ENCODE assay signal across 1 cellular context in genomic region chr17:50708050-50709000, GRCh38.
TF ChIP-seq lines count a peak whose summit lies in the region.

No MANE protein-coding gene starts in this region.

TF ChIP-seq in K562, 482 proteins besides CTCF, POLR2A, EP300 and RAD21 (continued from another document and continues in another):
- TF ChIP-seq UBTF (IDR thresholded peaks at IDR 0.05; ENCODE audit: borderline replicate concordance in 1 of 2, low read depth in 2 of 2, low read length in 2 of 2) = no peak
- peak; percentile 27; the same call in 1 of the 2 replicates for TF ChIP-seq MAFF (IDR thresholded peaks at IDR 0.05; ENCODE audit: low read length)
- no peak for TF ChIP-seq MCM3 (IDR thresholded peaks at IDR 0.05)
- TF ChIP-seq, protein P1, sequence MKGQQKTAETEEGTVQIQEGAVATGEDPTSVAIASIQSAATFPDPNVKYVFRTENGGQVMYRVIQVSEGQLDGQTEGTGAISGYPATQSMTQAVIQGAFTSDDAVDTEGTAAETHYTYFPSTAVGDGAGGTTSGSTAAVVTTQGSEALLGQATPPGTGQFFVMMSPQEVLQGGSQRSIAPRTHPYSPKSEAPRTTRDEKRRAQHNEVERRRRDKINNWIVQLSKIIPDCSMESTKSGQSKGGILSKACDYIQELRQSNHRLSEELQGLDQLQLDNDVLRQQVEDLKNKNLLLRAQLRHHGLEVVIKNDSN (CRISPR knock-in tag; IDR thresholded peaks at IDR 0.05) = no peak
- no peak for TF ChIP-seq SNAPC5 (CRISPR knock-in tag; IDR thresholded peaks at IDR 0.05)
- peak; percentile 57 for TF ChIP-seq POLR2B (IDR thresholded peaks at IDR 0.05; ENCODE audit: low read depth, partially characterized antibody)
- TF ChIP-seq, protein P2, sequence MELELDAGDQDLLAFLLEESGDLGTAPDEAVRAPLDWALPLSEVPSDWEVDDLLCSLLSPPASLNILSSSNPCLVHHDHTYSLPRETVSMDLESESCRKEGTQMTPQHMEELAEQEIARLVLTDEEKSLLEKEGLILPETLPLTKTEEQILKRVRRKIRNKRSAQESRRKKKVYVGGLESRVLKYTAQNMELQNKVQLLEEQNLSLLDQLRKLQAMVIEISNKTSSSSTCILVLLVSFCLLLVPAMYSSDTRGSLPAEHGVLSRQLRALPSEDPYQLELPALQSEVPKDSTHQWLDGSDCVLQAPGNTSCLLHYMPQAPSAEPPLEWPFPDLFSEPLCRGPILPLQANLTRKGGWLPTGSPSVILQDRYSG (tag; conservative IDR thresholded peaks at IDR 0.05; ENCODE audit: low read depth) = peak; percentile 67; the same call in 1 of the 2 replicates
- peak; percentile 30; the same call in 1 of the 2 replicates for TF ChIP-seq LEF1 (IDR thresholded peaks at IDR 0.05)
- TF ChIP-seq CHAMP1 (IDR thresholded peaks at IDR 0.05) = 0 out of 2 replicates have a peak, but pooled peaks have one; percentile 19
- TF ChIP-seq GATA2 (CRISPR knock-in tag; IDR thresholded peaks at IDR 0.05) = 0 out of 2 replicates have a peak, but pooled peaks have one; percentile 42
- peak; percentile 72; the same call in 1 of the 2 replicates for TF ChIP-seq DPF2 (IDR thresholded peaks at IDR 0.05)
- peak; percentile 78 for TF ChIP-seq ZNF316 (IDR thresholded peaks at IDR 0.05)
- TF ChIP-seq TEAD4 (IDR thresholded peaks at IDR 0.05; ENCODE audit: low read length) = peak; percentile 4; the same call in 1 of the 2 replicates
- TF ChIP-seq TEAD4 (CRISPR knock-in tag; IDR thresholded peaks at IDR 0.05; ENCODE audit: borderline replicate concordance) = no peak
- TF ChIP-seq ZNF175 (CRISPR knock-in tag; IDR thresholded peaks at IDR 0.05; ENCODE audit: low read depth) = peak; percentile 13; the same call in 1 of the 2 replicates
- peak; percentile 18 to 65 for TF ChIP-seq AFF1 (IDR thresholded peaks at IDR 0.05; ENCODE audit: low read depth in 1 of 2, partially characterized antibody in 2 of 2)
- TF ChIP-seq C11orf30 (IDR thresholded peaks at IDR 0.05; ENCODE audit: low read depth) = peak; percentile 75; the same call in 1 of the 2 replicates
- TF ChIP-seq, protein P3, sequence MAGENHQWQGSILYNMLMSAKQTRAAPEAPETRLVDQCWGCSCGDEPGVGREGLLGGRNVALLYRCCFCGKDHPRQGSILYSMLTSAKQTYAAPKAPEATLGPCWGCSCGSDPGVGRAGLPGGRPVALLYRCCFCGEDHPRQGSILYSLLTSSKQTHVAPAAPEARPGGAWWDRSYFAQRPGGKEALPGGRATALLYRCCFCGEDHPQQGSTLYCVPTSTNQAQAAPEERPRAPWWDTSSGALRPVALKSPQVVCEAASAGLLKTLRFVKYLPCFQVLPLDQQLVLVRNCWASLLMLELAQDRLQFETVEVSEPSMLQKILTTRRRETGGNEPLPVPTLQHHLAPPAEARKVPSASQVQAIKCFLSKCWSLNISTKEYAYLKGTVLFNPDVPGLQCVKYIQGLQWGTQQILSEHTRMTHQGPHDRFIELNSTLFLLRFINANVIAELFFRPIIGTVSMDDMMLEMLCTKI (IDR thresholded peaks at IDR 0.05; ENCODE audit: partially characterized antibody) = no peak
- no peak for TF ChIP-seq CBFB (CRISPR knock-in tag; IDR thresholded peaks at IDR 0.05)
- TF ChIP-seq TEAD1 (CRISPR knock-in tag; IDR thresholded peaks at IDR 0.05) = 0 out of 4 replicates have a peak, but pooled peaks of 1 of the 2 experiments have one; percentile 12
- peak; percentile 65 for TF ChIP-seq SMARCA4 (IDR thresholded peaks at IDR 0.05)
- peak; percentile 56 to 98 (median 68); a peak in 4 of 6 replicates for TF ChIP-seq ZBTB11 (CRISPR knock-in tag; IDR thresholded peaks at IDR 0.05)
- peak; percentile 56 for TF ChIP-seq POLR2AphosphoS5 (IDR thresholded peaks at IDR 0.05; ENCODE audit: control insufficient read depth, insufficient read depth, low read depth, low read length)
- TF ChIP-seq TAL1 (IDR thresholded peaks at IDR 0.05) = 0 out of 2 replicates have a peak, but pooled peaks have one; percentile 6
- 0 out of 2 replicates have a peak, but pooled peaks have one; percentile 51 for TF ChIP-seq ZNF668 (CRISPR knock-in tag; IDR thresholded peaks at IDR 0.05)
- TF ChIP-seq ZC3H4 (CRISPR knock-in tag; IDR thresholded peaks at IDR 0.05; ENCODE audit: borderline replicate concordance) = 0 out of 2 replicates have a peak, but pooled peaks have one; percentile 36
- TF ChIP-seq FOSL1 (tag; conservative IDR thresholded peaks at IDR 0.05) = peak; percentile 82
- no peak for TF ChIP-seq ILF3 (IDR thresholded peaks at IDR 0.05; ENCODE audit: borderline replicate concordance)
- TF ChIP-seq ERF (CRISPR knock-in tag; IDR thresholded peaks at IDR 0.05) = 0 out of 2 replicates have a peak, but pooled peaks have one; percentile 11
- peak in 1 of 2 experiments; percentile 64; a peak in 2 of 4 replicates for TF ChIP-seq SRF (CRISPR knock-in tag; IDR thresholded peaks at IDR 0.05)
- TF ChIP-seq ARID1B (IDR thresholded peaks at IDR 0.05) = peak; percentile 44; the same call in 1 of the 2 replicates
- TF ChIP-seq, protein P4, sequence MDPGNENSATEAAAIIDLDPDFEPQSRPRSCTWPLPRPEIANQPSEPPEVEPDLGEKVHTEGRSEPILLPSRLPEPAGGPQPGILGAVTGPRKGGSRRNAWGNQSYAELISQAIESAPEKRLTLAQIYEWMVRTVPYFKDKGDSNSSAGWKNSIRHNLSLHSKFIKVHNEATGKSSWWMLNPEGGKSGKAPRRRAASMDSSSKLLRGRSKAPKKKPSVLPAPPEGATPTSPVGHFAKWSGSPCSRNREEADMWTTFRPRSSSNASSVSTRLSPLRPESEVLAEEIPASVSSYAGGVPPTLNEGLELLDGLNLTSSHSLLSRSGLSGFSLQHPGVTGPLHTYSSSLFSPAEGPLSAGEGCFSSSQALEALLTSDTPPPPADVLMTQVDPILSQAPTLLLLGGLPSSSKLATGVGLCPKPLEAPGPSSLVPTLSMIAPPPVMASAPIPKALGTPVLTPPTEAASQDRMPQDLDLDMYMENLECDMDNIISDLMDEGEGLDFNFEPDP (CRISPR knock-in tag; IDR thresholded peaks at IDR 0.05) = no peak
- peak; percentile 51 to 53; a peak in 2 of 4 replicates for TF ChIP-seq MLLT1 (IDR thresholded peaks at IDR 0.05)
- 0 out of 2 replicates have a peak, but pooled peaks have one; percentile 18 for TF ChIP-seq MYC (IDR thresholded peaks at IDR 0.05; ENCODE audit: low read depth, low read length)
- TF ChIP-seq MYC (CRISPR knock-in tag; IDR thresholded peaks at IDR 0.05; ENCODE audit: borderline replicate concordance, low read depth) = no peak
- 0 out of 2 replicates have a peak, but pooled peaks have one; percentile 24 for TF ChIP-seq HEY1 (CRISPR knock-in tag; IDR thresholded peaks at IDR 0.05; ENCODE audit: borderline replicate concordance)
- TF ChIP-seq CBFA2T3 (IDR thresholded peaks at IDR 0.05) = peak; percentile 40
- no peak for TF ChIP-seq E2F5 (CRISPR knock-in tag; IDR thresholded peaks at IDR 0.05)
- TF ChIP-seq ZNF766 (CRISPR knock-in tag; conservative IDR thresholded peaks at IDR 0.05) = peak; percentile 28; the same call in 1 of the 2 replicates
- TF ChIP-seq BRD9 (IDR thresholded peaks at IDR 0.05; ENCODE audit: low read depth, partially characterized antibody) = peak; percentile 80
- TF ChIP-seq ZNF707 (CRISPR knock-in tag; conservative IDR thresholded peaks at IDR 0.05) = no peak
